In genomic region chr14:57976701-57977100, GRCh38 we compare ENCODE assay signal across 22 cellular contexts.
DNase-seq lines count a peak whose midpoint lies in the region.
"Had no signal": no experiment of that assay in that cellular context is flagged by ENCODE, and none has a peak within 500 bp of the region (broad histone marks: within the 10 kb centered on the region; RNA-seq: fewer than 3 reads in every experiment).

No MANE protein-coding gene starts in this region.

- DNase-seq in SK-N-DZ (ENCODE audit: low spot score) (peak; percentile 99), dedifferentiated amniotic fluid mesenchymal stem cell (ENCODE audit: extremely low spot score) (no peak)
- DNase-seq: 8988T; ACHN; AML-193; BE2C; C1 segment of cervical spinal cord; Caco-2; Calu3; CD4-positive, alpha-beta memory T cell; CD4-positive, alpha-beta T cell; CD4-positive, CD25-positive, alpha-beta regulatory T cell; CD8-positive, alpha-beta memory T cell; CD8-positive, alpha-beta T cell; COR-L47; DMS 273 treated with DMSO at 0.1 percent for 48 hours; DMS153; DMS53; DMS79; DMS79 treated with DMSO at 0.1 percent for 48 hours; DND-41; EL had no signal
